ENCODE assay signal across 13 cellular contexts in the genomic region with DNA sequence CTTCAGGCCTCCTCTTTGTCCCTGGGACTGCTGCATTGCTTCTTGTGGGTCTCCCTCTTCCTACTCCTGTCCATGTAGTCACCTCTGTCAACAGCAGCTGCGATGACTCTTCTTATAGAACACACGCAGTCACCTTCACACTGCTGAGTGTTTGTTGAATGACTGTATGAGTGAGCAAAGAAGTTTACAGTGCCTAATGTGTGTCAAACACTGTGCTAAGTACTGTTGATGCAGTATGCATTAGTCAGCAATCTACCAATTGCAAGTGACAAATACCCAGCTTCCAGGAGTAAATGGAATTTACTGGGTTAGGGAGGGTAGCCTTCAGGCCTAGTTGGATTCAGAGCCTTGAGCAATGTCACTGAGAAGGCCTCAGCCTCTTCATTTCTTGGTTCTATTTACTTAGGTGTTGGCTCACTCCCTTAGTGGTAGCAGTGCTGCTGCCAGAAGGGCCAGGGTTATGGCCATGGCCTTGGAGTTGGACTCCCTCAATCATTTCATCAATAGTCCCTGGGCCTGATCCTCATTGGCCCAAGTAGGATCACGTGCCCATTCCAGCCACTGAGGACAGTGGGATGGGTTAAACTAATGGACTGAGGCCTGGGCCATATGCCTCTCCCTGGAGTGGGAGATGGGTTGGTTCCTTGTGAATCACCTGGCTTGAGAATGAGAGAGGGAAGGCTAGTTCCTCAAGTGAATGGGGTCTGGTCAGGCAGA.
DNase-seq lines count a peak whose midpoint lies in the region; ATAC-seq, FAIRE-seq and TF ChIP-seq lines count a peak whose summit lies in the region.
"Had no signal": no experiment of that assay in that cellular context is flagged by ENCODE, and none has a peak within 500 bp of the region (broad histone marks: within the 10 kb centered on the region; RNA-seq: fewer than 3 reads in every experiment).

No MANE protein-coding gene starts in this region.

- H3K9me3 ChIP-seq in fibroblast of lung (ENCODE audit: control insufficient read depth, insufficient read depth, low read depth, low read length) (no peaks in the 10 kb centered on the region), ovary (no peaks in the 10 kb centered on the region)

- peaks cover 20% of the 10 kb centered on the region for H3K4me1 ChIP-seq in fibroblast of lung (ENCODE audit: control insufficient read depth, extremely low read depth, insufficient read depth, low read length)
- H3K4me1 ChIP-seq in ovary (ENCODE audit: insufficient read depth): peaks cover 18% of the 10 kb centered on the region

- peak overlapping the region; percentile 48 to 74 for H3K27ac Mint-ChIP-seq in T-cell
- H3K27ac Mint-ChIP-seq: activated B cell treated with CpG ODN at 0.5 μM for 24 hours had no signal

- no peak overlapping the region for H3K4me2 ChIP-seq in fibroblast of lung (ENCODE audit: extremely low read depth, insufficient read depth, low read length)
- H3K4me2 ChIP-seq: KMS-11 had no signal

- H3K4me1 Mint-ChIP-seq in T-cell: peaks cover 17 to 42% (median 22%) of the 10 kb centered on the region in 3 donors
- H3K4me1 Mint-ChIP-seq: activated B cell treated with CpG ODN at 0.5 μM for 24 hours had no signal

- FAIRE-seq in GM12891 (lab: Jason Lieb, UNC): peak; percentile 20

- H3K9me3 Mint-ChIP-seq in T-cell: no peaks in the 10 kb centered on the region
- H3K9me3 Mint-ChIP-seq: activated B cell treated with CpG ODN at 0.5 μM for 24 hours had no signal

- no peak for ATAC-seq in T-cell (replicated peaks in 1 of 4)

- H3K9ac ChIP-seq in fibroblast of lung (ENCODE audit: insufficient read depth, low read length): no peak overlapping the region
- H3K9ac ChIP-seq: KMS-11 had no signal

- no peak for DNase-seq in GM12891 (ENCODE audit: insufficient read length, low spot score)
- DNase-seq in T-cell: no peak
- DNase-seq in fibroblast of lung (ENCODE audit: low read depth in 2 of 2): peak; percentile 49 to 63
- peak in 2 of 5 donors; percentile 7 to 8 for DNase-seq in ovary
- no peak for DNase-seq in HEK293T (ENCODE audit: extremely low spot score)
- DNase-seq in NCI-H2107 treated with DMSO at 0.1 percent for 48 hours (lab: John Stamatoyannopoulos, UW; ENCODE audit: unreplicated experiment): no peak
- no peak for DNase-seq in HT-29 (ENCODE audit: low spot score)
- DNase-seq in NCI-H1105 (lab: John Stamatoyannopoulos, UW): no peak
- DNase-seq: activated B cell treated with CpG ODN at 0.5 μM for 24 hours, NCI-H1930, NCI-H774 had no signal

- H3K4me3 ChIP-seq in fibroblast of lung (replicated peaks in 1 of 4; ENCODE audit: control extremely low read depth in 1 of 4, insufficient read depth in 1 of 4, low read depth in 3 of 4, low read length in 4 of 4): no peak overlapping the region
- H3K4me3 ChIP-seq in ovary: no peak overlapping the region
- H3K4me3 ChIP-seq: SK-N-MC had no signal

- POLR2A ChIA-PET in T-cell (lab: Charles Lee): no interaction called here
- POLR2A ChIA-PET in HEK293T (lab: Yijun Ruan, JAX): no interaction called here

- intact Hi-C loops in ovary (cut with DNase I): no loop called here

- no peaks in the 10 kb centered on the region for H4K20me1 ChIP-seq in fibroblast of lung (ENCODE audit: control insufficient read depth, extremely low read depth, insufficient read depth, low read length)

- H3K27me3 ChIP-seq in fibroblast of lung (ENCODE audit: control insufficient read depth, insufficient read depth, low read length): no peaks in the 10 kb centered on the region
- no peaks in the 10 kb centered on the region for H3K27me3 ChIP-seq in ovary

- no peak overlapping the region for H2AFZ ChIP-seq in fibroblast of lung (ENCODE audit: low read length)

- H3K79me2 ChIP-seq in fibroblast of lung (ENCODE audit: control insufficient read depth, insufficient read depth, low read length): no peaks in the 10 kb centered on the region

- H3K4me3 Mint-ChIP-seq in T-cell: no peak overlapping the region
- H3K4me3 Mint-ChIP-seq: activated B cell treated with CpG ODN at 0.5 μM for 24 hours had no signal

- TF ChIP-seq POLR2A in GM12891 (IDR thresholded peaks at IDR 0.05; ENCODE audit: low read depth, low read length) (no peak), ovary (IDR thresholded peaks at IDR 0.05) (no peak)

- no peak for TF ChIP-seq CTCF in fibroblast of lung (conservative IDR thresholded peaks at IDR 0.05 in 1 of 2, IDR thresholded peaks at IDR 0.05 in 1 of 2; ENCODE audit: low read depth in 1 of 2, low read length in 2 of 2)
- TF ChIP-seq CTCF in ovary (IDR thresholded peaks at IDR 0.05): no peak

- WGBS in ovary, 3 donors: 88 to 93% (median 90%) methylated on average over 3 of the region's 3 CpGs

- peaks cover 6% of the 10 kb centered on the region for H3K36me3 Mint-ChIP-seq in T-cell

- no peak for TF ChIP-seq EP300 in ovary (IDR thresholded peaks at IDR 0.05)

- H3K27me3 Mint-ChIP-seq in T-cell: no peaks in the 10 kb centered on the region
- H3K27me3 Mint-ChIP-seq: activated B cell treated with CpG ODN at 0.5 μM for 24 hours had no signal

- H3K36me3 ChIP-seq in fibroblast of lung (ENCODE audit: control insufficient read depth, insufficient read depth, low read length) (no peaks in the 10 kb centered on the region), ovary (no peaks in the 10 kb centered on the region)

- CTCF ChIA-PET in T-cell (lab: Charles Lee) (no interaction called here), HEK293T (lab: Yijun Ruan, JAX) (no interaction called here)

- H3K27ac ChIP-seq in fibroblast of lung (ENCODE audit: insufficient read depth, low read length) (peak overlapping the region; percentile 34), ovary (peak overlapping the region; percentile 24 to 58)
- H3K27ac ChIP-seq: KMS-11, SK-N-MC had no signal

TF ChIP-seq in GM12891, 5 proteins besides CTCF, POLR2A, EP300 and RAD21:
- TF ChIP-seq POU2F2 (IDR thresholded peaks at IDR 0.05; ENCODE audit: low read depth, low read length) (no peak), PAX5 (IDR thresholded peaks at IDR 0.05; ENCODE audit: insufficient read depth, low read length, severe bottlenecking) (no peak), POLR2AphosphoS5 (IDR thresholded peaks at IDR 0.05; ENCODE audit: low read depth, low read length) (no peak), TAF1 (IDR thresholded peaks at IDR 0.05; ENCODE audit: low read depth, low read length) (no peak), SPI1 (IDR thresholded peaks at IDR 0.05; ENCODE audit: low read depth, low read length) (no peak)

TF ChIP-seq in HEK293T, 16 proteins besides CTCF, POLR2A, EP300 and RAD21:
- no peak for TF ChIP-seq FOXM1 (IDR thresholded peaks at IDR 0.05; ENCODE audit: borderline replicate concordance)
- no peak for TF ChIP-seq SUZ12 (IDR thresholded peaks at IDR 0.05)
- TF ChIP-seq ELF4 (IDR thresholded peaks at IDR 0.05): no peak
- TF ChIP-seq BHLHE40 (IDR thresholded peaks at IDR 0.05; ENCODE audit: borderline replicate concordance): no peak
- no peak for TF ChIP-seq CTBP1 (IDR thresholded peaks at IDR 0.05; ENCODE audit: borderline replicate concordance)
- TF ChIP-seq HDGF (IDR thresholded peaks at IDR 0.05; ENCODE audit: borderline replicate concordance): no peak
- no peak for TF ChIP-seq LEF1 (IDR thresholded peaks at IDR 0.05; ENCODE audit: borderline replicate concordance)
- no peak for TF ChIP-seq NFRKB (IDR thresholded peaks at IDR 0.05)
- TF ChIP-seq FOXA1 (IDR thresholded peaks at IDR 0.05): no peak
- no peak for TF ChIP-seq TARDBP (IDR thresholded peaks at IDR 0.05)
- TF ChIP-seq ARNT (IDR thresholded peaks at IDR 0.05): no peak
- no peak for TF ChIP-seq SP1 (IDR thresholded peaks at IDR 0.05)
- TF ChIP-seq, protein P1, sequence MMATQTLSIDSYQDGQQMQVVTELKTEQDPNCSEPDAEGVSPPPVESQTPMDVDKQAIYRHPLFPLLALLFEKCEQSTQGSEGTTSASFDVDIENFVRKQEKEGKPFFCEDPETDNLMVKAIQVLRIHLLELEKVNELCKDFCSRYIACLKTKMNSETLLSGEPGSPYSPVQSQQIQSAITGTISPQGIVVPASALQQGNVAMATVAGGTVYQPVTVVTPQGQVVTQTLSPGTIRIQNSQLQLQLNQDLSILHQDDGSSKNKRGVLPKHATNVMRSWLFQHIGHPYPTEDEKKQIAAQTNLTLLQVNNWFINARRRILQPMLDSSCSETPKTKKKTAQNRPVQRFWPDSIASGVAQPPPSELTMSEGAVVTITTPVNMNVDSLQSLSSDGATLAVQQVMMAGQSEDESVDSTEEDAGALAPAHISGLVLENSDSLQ (IDR thresholded peaks at IDR 0.05): no peak
- no peak for TF ChIP-seq FOXK2 (IDR thresholded peaks at IDR 0.05)
- no peak for TF ChIP-seq L3MBTL2 (conservative IDR thresholded peaks at IDR 0.05)
- TF ChIP-seq ZNF384 (IDR thresholded peaks at IDR 0.05): no peak

Comparison
In these comparisons a context has a peak if more than half of its experiments do, and no peak if none do; other contexts are left out.
1. DNase-seq: peak in fibroblast of lung (2 of 2); none in GM12891 (single experiment), T-cell (0 of 34), HEK293T (single experiment), NCI-H2107 treated with DMSO at 0.1 percent for 48 hours (single experiment), HT-29 (single experiment) and NCI-H1105 (single experiment).